8 cellular contexts compared by ENCODE assay signal in genomic region chr22:39266398-39267030, GRCh38. TPM values are rescaled to one million over a fixed set of nuclear protein-coding genes. Genes with fewer than 3 reads are reported as not detected.
DNase-seq lines count a peak whose midpoint lies in the region; ATAC-seq and TF ChIP-seq lines count a peak whose summit lies in the region.

No MANE protein-coding gene starts in this region.

- no peaks in the 10 kb centered on the region for H3K4me1 ChIP-seq in HEK293 (ENCODE audit: control insufficient read depth, insufficient read depth, low read length)
- H3K4me1 ChIP-seq in right atrium auricular region = peaks cover 0 to 14% of the 10 kb centered on the region in 2 donors
- no peaks in the 10 kb centered on the region for H3K4me1 ChIP-seq in foreskin keratinocyte
- H3K4me1 ChIP-seq in CD8-positive, alpha-beta memory T cell (ENCODE audit: insufficient read depth, low read length) = no peaks in the 10 kb centered on the region

- H3K9me3 ChIP-seq in HEK293 (ENCODE audit: control insufficient read depth, insufficient read depth, low read depth, low read length) (no peaks in the 10 kb centered on the region), right atrium auricular region (peaks cover 0 to 9% of the 10 kb centered on the region in 2 donors)
- H3K9me3 ChIP-seq in CD8-positive, alpha-beta memory T cell (ENCODE audit: low read length) = no peaks in the 10 kb centered on the region

- peak overlapping the region in 1 of 8 donors; percentile 81 for H3K27ac Mint-ChIP-seq in CD8-positive, alpha-beta memory T cell

- TF ChIP-seq CTCF in HEK293 (tag by site-specific recombination; IDR thresholded peaks at IDR 0.05) (no peak), right atrium auricular region (IDR thresholded peaks at IDR 0.05) (no peak), foreskin keratinocyte (conservative IDR thresholded peaks at IDR 0.05) (no peak)

- ATAC-seq in GM18861 (IDR thresholded peaks at IDR 0.05; ENCODE audit: unreplicated experiment) (peak; percentile 86), foreskin keratinocyte (no peak)

- no peaks in the 10 kb centered on the region for H3K36me3 Mint-ChIP-seq in CD8-positive, alpha-beta memory T cell

- H3K27me3 Mint-ChIP-seq in CD8-positive, alpha-beta memory T cell = no peaks in the 10 kb centered on the region

- H3K4me3 ChIP-seq in HEK293 (ENCODE audit: low read depth, low read length) (no peak overlapping the region), right atrium auricular region (no peak overlapping the region)
- H3K4me3 ChIP-seq in CD8-positive, alpha-beta memory T cell (ENCODE audit: low read length) = no peak overlapping the region

- CTCF ChIA-PET in HEK293 (lab: Yijun Ruan, JAX) = interaction anchor here (1.0 to 1.2 kb wide), 2 partner anchors 19 to 51 kb away, joined by 3 read pairs; no protein-coding TSS in a partner anchor
- CTCF ChIA-PET in CD8-positive, alpha-beta memory T cell (lab: Charles Lee) = interaction anchor here (0.9 kb wide), 1 partner anchor 40 kb away, joined by 3 read pairs; no protein-coding TSS in a partner anchor

- peaks cover 0 to 6% (median 0%) of the 10 kb centered on the region in 5 donors for H3K9me3 Mint-ChIP-seq in CD8-positive, alpha-beta memory T cell

- H3K36me3 ChIP-seq in HEK293 (ENCODE audit: control insufficient read depth in 2 of 2, insufficient read depth in 1 of 2, low read length in 2 of 2) = no peaks in the 10 kb centered on the region
- H3K36me3 ChIP-seq in right atrium auricular region = no peaks in the 10 kb centered on the region
- no peaks in the 10 kb centered on the region for H3K36me3 ChIP-seq in CD8-positive, alpha-beta memory T cell (ENCODE audit: insufficient read depth, low read length)

- peak overlapping the region in 1 of 7 donors; percentile 44 for H3K4me3 Mint-ChIP-seq in CD8-positive, alpha-beta memory T cell

- H3K27ac ChIP-seq in HEK293 (ENCODE audit: extremely low read depth, low read depth, low read length) = no peak overlapping the region
- peak overlapping the region in 1 of 2 donors; percentile 48 for H3K27ac ChIP-seq in right atrium auricular region
- no peak overlapping the region for H3K27ac ChIP-seq in foreskin keratinocyte
- no peak overlapping the region for H3K27ac ChIP-seq in CD8-positive, alpha-beta memory T cell (ENCODE audit: low read depth, low read length)

- peak; percentile 63 for DNase-seq in NOMO-1 treated with dmso at 0.1 percent for 144 hours (lab: John Stamatoyannopoulos, UW; ENCODE audit: unreplicated experiment)
- peak; percentile 69 for DNase-seq in right atrium auricular region (ENCODE audit: low spot score)
- no peak for DNase-seq in NCI-H345 treated with DMSO at 0.1 percent for 48 hours (lab: John Stamatoyannopoulos, UW; ENCODE audit: unreplicated experiment)
- no peak for DNase-seq in foreskin keratinocyte
- no peak for DNase-seq in DMS153 treated with DMSO at 0.1 percent for 48 hours (lab: John Stamatoyannopoulos, UW; ENCODE audit: unreplicated experiment)
- DNase-seq in CD8-positive, alpha-beta memory T cell = no peak

- peaks cover 0 to 2% (median 0%) of the 10 kb centered on the region in 3 donors for H3K4me1 Mint-ChIP-seq in CD8-positive, alpha-beta memory T cell

- POLR2A ChIA-PET in HEK293 (lab: Yijun Ruan, JAX) = no interaction called here
- POLR2A ChIA-PET in CD8-positive, alpha-beta memory T cell (lab: Charles Lee) = no interaction called here

- H3K27me3 ChIP-seq in right atrium auricular region = no peaks in the 10 kb centered on the region
- H3K27me3 ChIP-seq in foreskin keratinocyte = no peaks in the 10 kb centered on the region
- no peaks in the 10 kb centered on the region for H3K27me3 ChIP-seq in CD8-positive, alpha-beta memory T cell (ENCODE audit: insufficient read depth, low read length, poor library complexity, severe bottlenecking)

TF ChIP-seq in HEK293, 187 proteins besides CTCF, POLR2A, EP300 and RAD21:
- TF ChIP-seq ZNF555 (tag by site-specific recombination; conservative IDR thresholded peaks at IDR 0.05) (no peak), ZFHX2 (tag by site-specific recombination; conservative IDR thresholded peaks at IDR 0.05) (peak; percentile 30; the same call in 1 of the 2 replicates), ZBTB20 (tag by site-specific recombination; IDR thresholded peaks at IDR 0.05) (peak; percentile 60)

RNA-seq across cellular contexts. Expression of gene PDGFB, which starts 21.7 kb away (rescaled TPM):
- total RNA-seq in right atrium auricular region (10 to 100 TPM; 21.9 to 22.0 TPM), foreskin keratinocyte (10.9 and 12.8 TPM in 2 replicates)
- polyA plus RNA-seq in foreskin keratinocyte = 9.8 and 12.0 TPM in 2 replicates
- total RNA-seq in CD8-positive, alpha-beta memory T cell = 1 to 10 TPM; 2.3 to 3.0 TPM
- 18.2 TPM for polyA plus RNA-seq in CD8-positive, alpha-beta memory T cell

RNA-seq across cellular contexts. Expression of gene RPL3, which starts 52.9 kb away (rescaled TPM):
- total RNA-seq in right atrium auricular region (1,000 to 10,000 TPM in 1 of 2 donors, 100 to 1,000 TPM in 1; 440 to 1,190 TPM), foreskin keratinocyte (1,748 and 1,956 TPM in 2 replicates)
- 2,461 and 2,465 TPM in 2 replicates for polyA plus RNA-seq in foreskin keratinocyte
- 1,000 to 10,000 TPM; 2,574 to 2,607 TPM for total RNA-seq in CD8-positive, alpha-beta memory T cell
- polyA plus RNA-seq in CD8-positive, alpha-beta memory T cell = 3,654 TPM

Comparison
In these comparisons a context has a peak if more than half of its experiments do, and no peak if none do; other contexts are left out.
1. DNase-seq: peak in NOMO-1 treated with dmso at 0.1 percent for 144 hours (single experiment) and right atrium auricular region (single experiment); none in NCI-H345 treated with DMSO at 0.1 percent for 48 hours (single experiment), foreskin keratinocyte (0 of 2), DMS153 treated with DMSO at 0.1 percent for 48 hours (single experiment) and CD8-positive, alpha-beta memory T cell (0 of 5).